ENCODE assay signal across 27 cellular contexts in the genomic region with DNA sequence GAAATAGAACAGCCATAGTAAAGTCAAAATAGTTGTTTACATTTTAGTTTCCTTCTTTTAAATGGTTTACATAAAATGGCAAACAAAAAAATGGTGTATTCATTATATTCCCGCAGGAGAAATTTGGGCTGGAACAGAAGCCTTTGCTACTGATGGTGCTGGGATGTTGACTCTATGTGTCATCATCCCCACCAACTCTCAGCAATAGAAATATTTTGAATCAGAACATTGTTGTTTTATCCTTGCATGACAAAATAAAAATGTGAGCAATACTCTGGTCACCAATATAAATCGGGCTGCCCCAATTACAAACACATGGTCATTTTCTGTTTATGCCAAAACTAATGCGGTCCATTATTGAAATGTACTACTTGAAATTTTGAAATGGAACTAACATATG.
"Had no signal": no experiment of that assay in that cellular context is flagged by ENCODE, and none has a peak within 500 bp of the region (broad histone marks: within the 10 kb centered on the region; RNA-seq: fewer than 3 reads in every experiment).

No MANE protein-coding gene starts in this region.

- H3K4me1 Mint-ChIP-seq: activated CD4-positive, alpha-beta memory T cell treated with anti-CD3 and anti-CD28 coated beads, Interleukin-2, amount 10 ng/mL, durations not matched to agents 7 days and 5 days; activated CD4-positive, alpha-beta T cell treated with anti-CD3 and anti-CD28 coated beads for 36 hours; activated T-helper 17 cell treated with anti-CD3 and anti-CD28 coated beads, Interleukin-2, amount 50 U/mL, for 72 hours; central memory CD8-positive, alpha-beta T cell had no signal

- H3K27me3 ChIP-seq: body of pancreas, Peyer's patch, SJCRH30 had no signal

- H3K27ac Mint-ChIP-seq: activated CD4-positive, alpha-beta memory T cell treated with anti-CD3 and anti-CD28 coated beads, Interleukin-2, amount 10 ng/mL, durations not matched to agents 7 days and 5 days; activated CD4-positive, alpha-beta T cell treated with anti-CD3 and anti-CD28 coated beads for 36 hours; activated naive CD4-positive, alpha-beta T cell treated with anti-CD3 and anti-CD28 coated beads for 36 hours; activated naive CD8-positive, alpha-beta T cell; activated T-helper 17 cell treated with anti-CD3 and anti-CD28 coated beads, Interleukin-2, amount 50 U/mL, for 72 hours had no signal

- H3K4me3 ChIP-seq: body of pancreas, Peyer's patch, SJCRH30 had no signal

- H3K9me3 ChIP-seq: body of pancreas, Peyer's patch, SK-N-SH had no signal

- H3K36me3 Mint-ChIP-seq: activated naive CD8-positive, alpha-beta T cell had no signal

- DNase-seq: activated CD4-positive, alpha-beta memory T cell treated with anti-CD3 and anti-CD28 coated beads, Interleukin-2, amount 10 ng/mL, durations not matched to agents 7 days and 5 days; activated CD4-positive, alpha-beta T cell treated with anti-CD3 and anti-CD28 coated beads for 36 hours; activated CD4-positive, alpha-beta T cell treated with anti-CD3 and anti-CD28 coated beads, Interleukin-2, amount 50 U/mL, for 1 hour; activated gamma-delta T cell; activated naive CD4-positive, alpha-beta T cell treated with anti-CD3 and anti-CD28 coated beads for 36 hours; activated T-cell treated with anti-CD3 and anti-CD28 coated beads for 4 hours; activated T-cell treated with anti-CD3 and anti-CD28 coated beads, Interleukin-2, amount 50 U/mL, for 48 hours; aorta; body of pancreas; NCI-H1048; NCI-H146; NCI-H1930; NCI-H2107; NCI-H2171 treated with DMSO at 0.1 percent for 48 hours; NCI-H345; NCI-H510A; NCI-H526 treated with DMSO at 0.1 percent for 48 hours; NCI-H82; Peyer's patch; Right ventricle myocardium superior; SJCRH30; SK-N-SH; T-helper 1 cell; WERI-Rb-1 had no signal

- H3K36me3 ChIP-seq: Peyer's patch, SJCRH30, WERI-Rb-1 had no signal

- H3K4me3 Mint-ChIP-seq: activated CD4-positive, alpha-beta memory T cell treated with anti-CD3 and anti-CD28 coated beads, Interleukin-2, amount 10 ng/mL, durations not matched to agents 7 days and 5 days; activated CD4-positive, alpha-beta T cell treated with anti-CD3 and anti-CD28 coated beads for 36 hours; activated naive CD4-positive, alpha-beta T cell treated with anti-CD3 and anti-CD28 coated beads for 36 hours; activated naive CD8-positive, alpha-beta T cell; activated T-helper 17 cell treated with anti-CD3 and anti-CD28 coated beads, Interleukin-2, amount 50 U/mL, for 72 hours; central memory CD8-positive, alpha-beta T cell had no signal

- H3K27me3 Mint-ChIP-seq: activated CD4-positive, alpha-beta memory T cell treated with anti-CD3 and anti-CD28 coated beads, Interleukin-2, amount 10 ng/mL, durations not matched to agents 7 days and 5 days; activated CD4-positive, alpha-beta T cell treated with anti-CD3 and anti-CD28 coated beads for 36 hours; activated naive CD8-positive, alpha-beta T cell; activated T-helper 17 cell treated with anti-CD3 and anti-CD28 coated beads, Interleukin-2, amount 50 U/mL, for 72 hours; central memory CD8-positive, alpha-beta T cell had no signal
